Comparison of ENCODE assay signal across 9 cellular contexts in genomic region chr2:160666677-160667061, GRCh38.
A peak's percentile ranks its signal among the peaks of the same experiment; 100 is the strongest.
DNase-seq lines count a peak whose midpoint lies in the region; ATAC-seq and TF ChIP-seq lines count a peak whose summit lies in the region.
"Had no signal": no experiment of that assay in that cellular context is flagged by ENCODE, and none has a peak within 500 bp of the region (broad histone marks: within the 10 kb centered on the region; RNA-seq: fewer than 3 reads in every experiment).

No MANE protein-coding gene starts in this region.

- intact Hi-C loops in head of caudate nucleus (cut with DNase I): no loop called here

- DNase-seq in MM.1S: no peak
- peak in 1 of 2 donors; percentile 88 for DNase-seq in fibroblast of lung (ENCODE audit: low read depth in 2 of 2)
- no peak for DNase-seq in NCI-H345 (lab: John Stamatoyannopoulos, UW)
- DNase-seq in H7: no peak
- no peak for DNase-seq in head of caudate nucleus
- DNase-seq: cerebellar nuclear complex had no signal

- H4K20me1 ChIP-seq in MM.1S (ENCODE audit: insufficient read depth, low read length) (no peaks in the 10 kb centered on the region), fibroblast of lung (ENCODE audit: control insufficient read depth, extremely low read depth, insufficient read depth, low read length) (no peaks in the 10 kb centered on the region)

- H3K27ac ChIP-seq in MM.1S (ENCODE audit: low read length) (peak overlapping the region; percentile 89), fibroblast of lung (ENCODE audit: insufficient read depth, low read length) (peak overlapping the region; percentile 77), skeletal muscle tissue (ENCODE audit: low read depth, low read length) (peak overlapping the region; percentile 74)

- no peaks in the 10 kb centered on the region for H3K79me2 ChIP-seq in MM.1S (ENCODE audit: low read length)
- H3K79me2 ChIP-seq in fibroblast of lung (ENCODE audit: control insufficient read depth, insufficient read depth, low read length): no peaks in the 10 kb centered on the region

- H2AFZ ChIP-seq in MM.1S (ENCODE audit: low read length) (peak overlapping the region; percentile 32), fibroblast of lung (ENCODE audit: low read length) (no peak overlapping the region)

- H3K4me3 ChIP-seq in MM.1S (ENCODE audit: low read length) (peak overlapping the region; percentile 50), fibroblast of lung (replicated peaks in 1 of 4; ENCODE audit: control extremely low read depth in 1 of 4, insufficient read depth in 1 of 4, low read depth in 3 of 4, low read length in 4 of 4) (peak overlapping the region in 3 of 4 experiments; percentile 17 to 38 (median 32)), skeletal muscle tissue (ENCODE audit: low read length in 3 of 3) (no peak overlapping the region), H7 (ENCODE audit: insufficient read depth, low read depth, low read length) (no peak overlapping the region)

- H3K4me2 ChIP-seq in MM.1S (ENCODE audit: low read depth, low read length) (peak overlapping the region; percentile 93), fibroblast of lung (ENCODE audit: extremely low read depth, insufficient read depth, low read length) (peak overlapping the region; percentile 15)

- H3K27me3 ChIP-seq in MM.1S (replicated peaks; ENCODE audit: insufficient read depth, low read length): no peaks in the 10 kb centered on the region
- H3K27me3 ChIP-seq in fibroblast of lung (ENCODE audit: control insufficient read depth, insufficient read depth, low read length): no peaks in the 10 kb centered on the region
- H3K27me3 ChIP-seq in skeletal muscle tissue (ENCODE audit: control insufficient read depth in 3 of 3, insufficient read depth in 3 of 3, low read length in 3 of 3): no peaks in the 10 kb centered on the region
- no peaks in the 10 kb centered on the region for H3K27me3 ChIP-seq in H7 (ENCODE audit: control insufficient read depth, insufficient read depth, low read length)

- ATAC-seq in GM19351 (IDR thresholded peaks at IDR 0.05; ENCODE audit: unreplicated experiment) (peak; percentile 2), HG03108 (IDR thresholded peaks at IDR 0.05; ENCODE audit: unreplicated experiment) (no peak)

- no peaks in the 10 kb centered on the region for H3K9me2 ChIP-seq in MM.1S (replicated peaks; ENCODE audit: insufficient read depth, low read length)

- H3K9me3 ChIP-seq in MM.1S (replicated peaks; ENCODE audit: insufficient read depth, low read length) (no peaks in the 10 kb centered on the region), fibroblast of lung (ENCODE audit: control insufficient read depth, insufficient read depth, low read depth, low read length) (no peaks in the 10 kb centered on the region), skeletal muscle tissue (ENCODE audit: control insufficient read depth in 3 of 3, low read length in 3 of 3) (no peaks in the 10 kb centered on the region)

- peaks cover 21% of the 10 kb centered on the region for H3F3A ChIP-seq in MM.1S (ENCODE audit: insufficient read depth, low read length)

- no peak for TF ChIP-seq CTCF in MM.1S (IDR thresholded peaks at IDR 0.05; ENCODE audit: low read length)
- no peak for TF ChIP-seq CTCF in fibroblast of lung (conservative IDR thresholded peaks at IDR 0.05 in 1 of 2, IDR thresholded peaks at IDR 0.05 in 1 of 2; ENCODE audit: low read depth in 1 of 2, low read length in 2 of 2)

- no peaks in the 10 kb centered on the region for H3K36me3 ChIP-seq in MM.1S (replicated peaks; ENCODE audit: insufficient read depth, low read length)
- H3K36me3 ChIP-seq in fibroblast of lung (ENCODE audit: control insufficient read depth, insufficient read depth, low read length): no peaks in the 10 kb centered on the region
- H3K36me3 ChIP-seq in skeletal muscle tissue (ENCODE audit: control insufficient read depth in 3 of 3, insufficient read depth in 3 of 3, low read length in 3 of 3): no peaks in the 10 kb centered on the region
- H3K36me3 ChIP-seq in H7 (replicated peaks; ENCODE audit: control insufficient read depth, insufficient read depth, low read length): no peaks in the 10 kb centered on the region

- peaks cover 25% of the 10 kb centered on the region for H3K4me1 ChIP-seq in MM.1S (ENCODE audit: low read length)
- H3K4me1 ChIP-seq in fibroblast of lung (ENCODE audit: control insufficient read depth, extremely low read depth, insufficient read depth, low read length): peaks cover 9% of the 10 kb centered on the region
- peaks cover 0 to 3% (median 3%) of the 10 kb centered on the region in 3 donors for H3K4me1 ChIP-seq in skeletal muscle tissue (ENCODE audit: control insufficient read depth in 3 of 3, insufficient read depth in 3 of 3, low read length in 3 of 3)

- H3K9ac ChIP-seq in MM.1S (ENCODE audit: low read length): peak overlapping the region; percentile 71
- H3K9ac ChIP-seq in fibroblast of lung (ENCODE audit: insufficient read depth, low read length): peak overlapping the region; percentile 4
- no peak overlapping the region for H3K9ac ChIP-seq in skeletal muscle tissue (ENCODE audit: low read depth in 1 of 3, low read length in 3 of 3)

Comparison
In these comparisons a context has a peak if more than half of its experiments do, and no peak if none do; other contexts are left out.
1. H3K4me3 ChIP-seq: peak in MM.1S (single experiment) and fibroblast of lung (3 of 4); none in skeletal muscle tissue (0 of 3) and H7 (single experiment).
2. H3K9ac ChIP-seq: peak in MM.1S (single experiment) and fibroblast of lung (single experiment); none in skeletal muscle tissue (0 of 3).
3. Peak in every context shown above with its lines, with median percentiles within 50 percentile points of each other: H3K27ac ChIP-seq.